In the genomic region with DNA sequence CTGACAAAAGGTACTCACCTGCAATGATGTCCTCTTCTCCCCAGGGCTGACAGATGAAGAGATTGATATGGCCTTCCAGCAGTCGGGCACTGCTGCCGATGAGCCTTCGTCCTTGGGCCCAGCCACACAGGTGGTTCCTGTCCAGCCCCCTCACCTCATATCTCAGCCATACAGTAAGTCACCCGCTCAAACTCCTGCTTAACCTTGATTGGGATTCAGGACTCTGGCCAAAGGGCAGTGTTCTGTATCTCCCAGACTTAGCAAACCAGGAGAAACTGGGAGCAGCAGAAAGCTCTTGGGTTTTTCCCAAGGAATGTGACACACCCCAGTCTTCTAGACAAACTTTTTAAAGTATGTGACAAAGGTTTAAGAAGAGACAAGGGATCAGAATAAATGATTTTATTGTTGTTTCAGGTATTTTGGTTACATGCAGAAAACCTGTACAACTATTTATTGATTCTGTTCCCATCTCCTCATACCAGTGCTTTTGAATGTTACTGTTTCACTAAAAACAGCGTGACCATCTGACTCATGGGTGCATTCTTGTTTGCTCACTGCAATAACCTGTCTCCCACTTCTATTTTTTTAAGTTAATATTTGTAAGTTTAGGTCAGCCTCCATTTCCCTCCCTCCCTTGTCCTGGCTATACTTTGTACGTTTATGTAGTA, we compare ENCODE assay signal across 1 cellular context.
TF ChIP-seq lines count a peak whose summit lies in the region.

No MANE protein-coding gene starts in this region.

TF ChIP-seq in SK-N-SH, 30 proteins besides CTCF, POLR2A, EP300 and RAD21 (continued from another document):
- TF ChIP-seq, protein P1, sequence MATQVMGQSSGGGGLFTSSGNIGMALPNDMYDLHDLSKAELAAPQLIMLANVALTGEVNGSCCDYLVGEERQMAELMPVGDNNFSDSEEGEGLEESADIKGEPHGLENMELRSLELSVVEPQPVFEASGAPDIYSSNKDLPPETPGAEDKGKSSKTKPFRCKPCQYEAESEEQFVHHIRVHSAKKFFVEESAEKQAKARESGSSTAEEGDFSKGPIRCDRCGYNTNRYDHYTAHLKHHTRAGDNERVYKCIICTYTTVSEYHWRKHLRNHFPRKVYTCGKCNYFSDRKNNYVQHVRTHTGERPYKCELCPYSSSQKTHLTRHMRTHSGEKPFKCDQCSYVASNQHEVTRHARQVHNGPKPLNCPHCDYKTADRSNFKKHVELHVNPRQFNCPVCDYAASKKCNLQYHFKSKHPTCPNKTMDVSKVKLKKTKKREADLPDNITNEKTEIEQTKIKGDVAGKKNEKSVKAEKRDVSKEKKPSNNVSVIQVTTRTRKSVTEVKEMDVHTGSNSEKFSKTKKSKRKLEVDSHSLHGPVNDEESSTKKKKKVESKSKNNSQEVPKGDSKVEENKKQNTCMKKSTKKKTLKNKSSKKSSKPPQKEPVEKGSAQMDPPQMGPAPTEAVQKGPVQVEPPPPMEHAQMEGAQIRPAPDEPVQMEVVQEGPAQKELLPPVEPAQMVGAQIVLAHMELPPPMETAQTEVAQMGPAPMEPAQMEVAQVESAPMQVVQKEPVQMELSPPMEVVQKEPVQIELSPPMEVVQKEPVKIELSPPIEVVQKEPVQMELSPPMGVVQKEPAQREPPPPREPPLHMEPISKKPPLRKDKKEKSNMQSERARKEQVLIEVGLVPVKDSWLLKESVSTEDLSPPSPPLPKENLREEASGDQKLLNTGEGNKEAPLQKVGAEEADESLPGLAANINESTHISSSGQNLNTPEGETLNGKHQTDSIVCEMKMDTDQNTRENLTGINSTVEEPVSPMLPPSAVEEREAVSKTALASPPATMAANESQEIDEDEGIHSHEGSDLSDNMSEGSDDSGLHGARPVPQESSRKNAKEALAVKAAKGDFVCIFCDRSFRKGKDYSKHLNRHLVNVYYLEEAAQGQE (IDR thresholded peaks at IDR 0.05; ENCODE audit: low read depth, low read length) = no peak
- peak; percentile 11; the same call in 1 of the 2 replicates for TF ChIP-seq NFIC (IDR thresholded peaks at IDR 0.05; ENCODE audit: borderline replicate concordance)
